Comparison of ENCODE assay signal across 27 cellular contexts in the genomic region with DNA sequence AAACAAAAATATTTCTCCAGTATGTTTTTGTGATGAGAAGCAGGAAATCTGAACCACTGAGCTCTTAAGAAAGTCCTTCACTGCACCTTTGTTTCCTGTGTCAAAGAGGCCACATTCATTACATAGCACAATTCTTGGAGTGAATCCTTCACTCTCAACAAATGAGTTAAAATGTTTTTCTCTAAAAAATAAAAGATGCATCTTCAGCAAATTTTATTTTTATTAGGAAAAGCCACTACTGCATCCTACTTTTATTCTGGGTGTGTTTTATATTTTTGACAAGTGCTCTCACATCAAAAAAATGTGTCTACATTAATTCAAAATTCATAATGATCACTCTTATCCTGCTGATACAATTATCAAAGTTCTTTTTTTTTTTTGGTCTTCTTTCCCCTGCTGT.
"Had no signal": no experiment of that assay in that cellular context is flagged by ENCODE, and none has a peak within 500 bp of the region (broad histone marks: within the 10 kb centered on the region; RNA-seq: fewer than 3 reads in every experiment).

No MANE protein-coding gene starts in this region.

- H3K4me3 ChIP-seq: heart left ventricle, lower lobe of right lung, neural progenitor cell, psoas muscle, right atrium auricular region, suprapubic skin, tibial nerve had no signal

- H3K4me1 ChIP-seq: psoas muscle, suprapubic skin had no signal

- DNase-seq: activated CD4-positive, alpha-beta T cell treated with anti-CD3 and anti-CD28 coated beads for 1 hour; activated CD4-positive, alpha-beta T cell treated with anti-CD3 and anti-CD28 coated beads, Interleukin-2, amount 10 ng/mL, durations not matched to agents 7 days and 5 days; activated CD8-positive, alpha-beta memory T cell treated with anti-CD3 and anti-CD28 coated beads, Interleukin-2, amount 10 ng/mL, durations not matched to agents 7 days and 5 days; activated CD8-positive, alpha-beta T cell treated with anti-CD3 and anti-CD28 coated beads, Interleukin-2, amount 10 ng/mL, durations not matched to agents 7 days and 5 days; activated naive CD8-positive, alpha-beta T cell treated with anti-CD3 and anti-CD28 coated beads, Interleukin-2, amount 50 U/mL, for 24 hours; activated T-cell treated with anti-CD3 and anti-CD28 coated beads, Interleukin-2, amount 50 U/mL, for 48 hours; amygdala; caudate nucleus; heart left ventricle; lower lobe of right lung; mesendoderm; natural killer cell; occipital lobe; psoas muscle; stimulated activated CD4-positive, alpha-beta T cell treated with anti-CD3 and anti-CD28 coated beads, Interleukin-15, amount 100 ng/mL, for 24 hours; stimulated activated CD4-positive, alpha-beta T cell treated with anti-CD3 and anti-CD28 coated beads, Interleukin-2, amount 100 ng/mL, for 24 hours; stimulated activated naive CD4-positive, alpha-beta T cell; T-helper 9 cell; WERI-Rb-1 had no signal

- H3K9ac ChIP-seq: neural progenitor cell, parathyroid adenoma had no signal

- ATAC-seq: activated CD8-positive, alpha-beta memory T cell treated with anti-CD3 and anti-CD28 coated beads, Interleukin-2, amount 10 ng/mL, durations not matched to agents 7 days and 5 days; activated CD8-positive, alpha-beta T cell treated with anti-CD3 and anti-CD28 coated beads, Interleukin-2, amount 10 ng/mL, durations not matched to agents 7 days and 5 days; activated naive CD8-positive, alpha-beta T cell treated with anti-CD3 and anti-CD28 coated beads, Interleukin-2, amount 50 U/mL, for 24 hours; left lobe of liver; lower lobe of right lung; natural killer cell; psoas muscle had no signal

- H3K27ac ChIP-seq: lower lobe of right lung, neural progenitor cell, parathyroid adenoma, psoas muscle, right atrium auricular region, suprapubic skin, WERI-Rb-1 had no signal

- H2AFZ ChIP-seq: neural progenitor cell, parathyroid adenoma had no signal

- H3K79me2 ChIP-seq: parathyroid adenoma had no signal

- H3K4me2 ChIP-seq: neural progenitor cell had no signal

- H3K36me3 ChIP-seq: heart left ventricle, lower lobe of right lung, neural progenitor cell, right atrium auricular region, suprapubic skin, tibial nerve, WERI-Rb-1 had no signal

- FAIRE-seq: endothelial cell of umbilical vein, TTC549 had no signal

- H3K9me3 ChIP-seq: heart left ventricle, lower lobe of right lung, psoas muscle, right atrium auricular region, suprapubic skin, tibial nerve had no signal

- H3K27me3 ChIP-seq: heart left ventricle, neural progenitor cell, right atrium auricular region, suprapubic skin, tibial nerve had no signal
